Comparison of ENCODE assay signal across 17 cellular contexts in the genomic region with DNA sequence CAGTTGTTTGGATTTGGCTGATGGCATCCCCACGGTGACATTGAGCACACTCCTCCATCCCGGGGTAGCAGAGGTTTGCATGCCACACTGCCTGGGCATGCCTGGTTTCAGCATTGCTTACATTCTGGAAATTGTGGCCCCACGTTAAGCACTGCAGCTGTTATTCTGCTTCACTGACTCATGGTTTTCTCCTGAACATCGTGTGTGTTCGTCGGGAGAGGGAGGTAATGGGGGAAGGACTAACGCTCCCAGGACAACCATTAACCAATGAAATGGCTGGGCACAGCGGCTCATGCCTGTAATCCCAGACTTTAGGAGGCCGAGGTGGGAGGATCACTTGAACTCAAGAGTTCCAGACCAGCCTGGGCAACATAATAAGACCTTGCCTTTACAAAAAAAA. TPM values are rescaled to one million over a fixed set of nuclear protein-coding genes. Genes with fewer than 3 reads are reported as not detected.
A peak's percentile ranks its signal among the peaks of the same experiment; 100 is the strongest.
DNase-seq lines count a peak whose midpoint lies in the region; ATAC-seq and TF ChIP-seq lines count a peak whose summit lies in the region.
"Had no signal": no experiment of that assay in that cellular context is flagged by ENCODE, and none has a peak within 500 bp of the region (broad histone marks: within the 10 kb centered on the region; RNA-seq: fewer than 3 reads in every experiment).

No MANE protein-coding gene starts in this region.

- TF ChIP-seq EP300 in SK-N-SH (IDR thresholded peaks at IDR 0.05; ENCODE audit: borderline replicate concordance in 1 of 2, low read depth in 1 of 2, low read length in 1 of 2) = no peak

- no peaks in the 10 kb centered on the region for H3K36me3 Mint-ChIP-seq in activated naive CD4-positive, alpha-beta T cell treated with anti-CD3 and anti-CD28 coated beads, Interleukin-2, amount 50 U/mL, for 72 hours
- H3K36me3 Mint-ChIP-seq: naive thymus-derived CD8-positive, alpha-beta T cell had no signal

- H3K4me1 ChIP-seq in SK-N-SH (ENCODE audit: control insufficient read depth in 1 of 2, insufficient read depth in 2 of 2, low read depth in 1 of 2, low read length in 1 of 2) = peaks cover 7 to 40% of the 10 kb centered on the region in 2 experiments; a peak in 3 of 4 replicates

- no peaks in the 10 kb centered on the region for H3K79me2 ChIP-seq in SK-N-SH (ENCODE audit: insufficient read depth)

- H4K20me1 ChIP-seq in SK-N-SH (ENCODE audit: insufficient read depth) = no peaks in the 10 kb centered on the region

- H3K9ac ChIP-seq in SK-N-SH = no peak overlapping the region

- H3K4me2 ChIP-seq in SK-N-SH = no peak overlapping the region

- ATAC-seq in GM21619 (IDR thresholded peaks at IDR 0.05; ENCODE audit: unreplicated experiment) = no peak
- no peak for ATAC-seq in activated naive CD4-positive, alpha-beta T cell treated with anti-CD3 and anti-CD28 coated beads, Interleukin-2, amount 50 U/mL, for 72 hours
- no peak for ATAC-seq in GM18519 (IDR thresholded peaks at IDR 0.05; ENCODE audit: low FRiP score, unreplicated experiment)
- ATAC-seq: heart right ventricle; left ventricle myocardium superior; naive thymus-derived CD8-positive, alpha-beta T cell had no signal

- H3K27ac Mint-ChIP-seq in activated naive CD4-positive, alpha-beta T cell treated with anti-CD3 and anti-CD28 coated beads, Interleukin-2, amount 50 U/mL, for 72 hours = no peak overlapping the region
- H3K27ac Mint-ChIP-seq: endodermal cell; naive thymus-derived CD8-positive, alpha-beta T cell had no signal

- DNase-seq in AG08395 (ENCODE audit: low spot score) (peak; percentile 39), LHCN-M2 (ENCODE audit: low read depth) (peak; percentile 99), brain microvascular endothelial cell (peak; percentile 72), kidney glomerular epithelial cell (lab: John Stamatoyannopoulos, UW) (peak; percentile 73), SK-N-SH (no peak)
- no peak for DNase-seq in activated naive CD4-positive, alpha-beta T cell treated with anti-CD3 and anti-CD28 coated beads, Interleukin-2, amount 50 U/mL, for 72 hours (ENCODE audit: low spot score in 2 of 2)
- DNase-seq: activated CD8-positive, alpha-beta memory T cell treated with anti-CD3 and anti-CD28 coated beads for 24 hours; DND-41; endodermal cell; heart right ventricle; left ventricle myocardium superior; naive thymus-derived CD8-positive, alpha-beta T cell; NCI-H1092 treated with DMSO at 0.1 percent for 48 hours; NCI-H226 had no signal

- TF ChIP-seq RAD21 in SK-N-SH (IDR thresholded peaks at IDR 0.05; ENCODE audit: low read length) = no peak

- H3F3A ChIP-seq in SK-N-SH (replicated peaks; ENCODE audit: insufficient read depth) = peaks cover 25% of the 10 kb centered on the region

- in situ Hi-C loops in brain microvascular endothelial cell (cut with HindIII; ENCODE audit: low pct_ligation_motif_present, low sequenced_read_pairs) = no loop called here

- 87% methylated on average over 9 of the region's 9 CpGs for WGBS in SK-N-SH (ENCODE audit: low lambda C conversion rate)

- no peak overlapping the region for H3K4me3 ChIP-seq in brain microvascular endothelial cell (ENCODE audit: low read depth, low read length)
- no peak overlapping the region for H3K4me3 ChIP-seq in SK-N-SH (ENCODE audit: low read depth in 2 of 2, low read length in 1 of 2)
- H3K4me3 ChIP-seq: cardiac muscle cell, heart right ventricle had no signal

- H3K36me3 ChIP-seq in brain microvascular endothelial cell (replicated peaks) = no peaks in the 10 kb centered on the region
- H3K36me3 ChIP-seq in SK-N-SH (replicated peaks in 1 of 2; ENCODE audit: control insufficient read depth in 1 of 2, insufficient read depth in 2 of 2, low read length in 1 of 2) = no peaks in the 10 kb centered on the region
- H3K36me3 ChIP-seq: cardiac muscle cell, heart right ventricle had no signal

- no peaks in the 10 kb centered on the region for H3K9me3 Mint-ChIP-seq in activated naive CD4-positive, alpha-beta T cell treated with anti-CD3 and anti-CD28 coated beads, Interleukin-2, amount 50 U/mL, for 72 hours
- H3K9me3 Mint-ChIP-seq: endodermal cell; naive thymus-derived CD8-positive, alpha-beta T cell had no signal

- H3K9me3 ChIP-seq in SK-N-SH = no peaks in the 10 kb centered on the region
- H3K9me3 ChIP-seq: heart right ventricle had no signal

- H3K9me2 ChIP-seq in SK-N-SH = no peaks in the 10 kb centered on the region

- no peaks in the 10 kb centered on the region for H3K27me3 ChIP-seq in brain microvascular endothelial cell (replicated peaks)
- no peaks in the 10 kb centered on the region for H3K27me3 ChIP-seq in SK-N-SH (ENCODE audit: insufficient read depth)
- H3K27me3 ChIP-seq: cardiac muscle cell, heart right ventricle had no signal

- H3K27ac ChIP-seq in brain microvascular endothelial cell (peak overlapping the region; percentile 13), SK-N-SH (ENCODE audit: low read depth in 2 of 2, low read length in 1 of 2) (no peak overlapping the region)
- H3K27ac ChIP-seq: cardiac muscle cell, heart right ventricle had no signal

- H2AFZ ChIP-seq in SK-N-SH (ENCODE audit: low read depth) = no peak overlapping the region

- CTCF ChIA-PET in SK-N-SH (lab: Yijun Ruan, JAX) = no interaction called here

- TF ChIP-seq CTCF in brain microvascular endothelial cell (IDR thresholded peaks at IDR 0.05; ENCODE audit: low read depth, low read length, missing control alignments) = no peak
- no peak for TF ChIP-seq CTCF in SK-N-SH (IDR thresholded peaks at IDR 0.05)

- POLR2A ChIA-PET in SK-N-SH (lab: Yijun Ruan, JAX) = interaction anchor here (2.4 kb wide), 1 partner anchor 29 kb away, joined by 8 read pairs; a partner anchor contains a TSS

TF ChIP-seq in SK-N-SH, 30 proteins besides CTCF, POLR2A, EP300 and RAD21:
- TF ChIP-seq, protein P1, sequence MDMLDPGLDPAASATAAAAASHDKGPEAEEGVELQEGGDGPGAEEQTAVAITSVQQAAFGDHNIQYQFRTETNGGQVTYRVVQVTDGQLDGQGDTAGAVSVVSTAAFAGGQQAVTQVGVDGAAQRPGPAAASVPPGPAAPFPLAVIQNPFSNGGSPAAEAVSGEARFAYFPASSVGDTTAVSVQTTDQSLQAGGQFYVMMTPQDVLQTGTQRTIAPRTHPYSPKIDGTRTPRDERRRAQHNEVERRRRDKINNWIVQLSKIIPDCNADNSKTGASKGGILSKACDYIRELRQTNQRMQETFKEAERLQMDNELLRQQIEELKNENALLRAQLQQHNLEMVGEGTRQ (IDR thresholded peaks at IDR 0.05; ENCODE audit: borderline replicate concordance, low read depth, low read length) = no peak
- TF ChIP-seq GATA2 (CRISPR knock-in tag; IDR thresholded peaks at IDR 0.05) (no peak), EZH2phosphoT487 (IDR thresholded peaks at IDR 0.05; ENCODE audit: borderline replicate concordance, low read depth) (no peak), FOSL2 (IDR thresholded peaks at IDR 0.05; ENCODE audit: borderline replicate concordance, low read depth) (no peak), ELF1 (IDR thresholded peaks at IDR 0.05) (no peak), RCOR1 (IDR thresholded peaks at IDR 0.05; ENCODE audit: low read length) (no peak), FOXJ3 (CRISPR knock-in tag; IDR thresholded peaks at IDR 0.05) (no peak)
- TF ChIP-seq, protein P2, sequence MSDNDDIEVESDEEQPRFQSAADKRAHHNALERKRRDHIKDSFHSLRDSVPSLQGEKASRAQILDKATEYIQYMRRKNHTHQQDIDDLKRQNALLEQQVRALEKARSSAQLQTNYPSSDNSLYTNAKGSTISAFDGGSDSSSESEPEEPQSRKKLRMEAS (IDR thresholded peaks at IDR 0.05; ENCODE audit: low read depth) = no peak
- TF ChIP-seq, protein P3, sequence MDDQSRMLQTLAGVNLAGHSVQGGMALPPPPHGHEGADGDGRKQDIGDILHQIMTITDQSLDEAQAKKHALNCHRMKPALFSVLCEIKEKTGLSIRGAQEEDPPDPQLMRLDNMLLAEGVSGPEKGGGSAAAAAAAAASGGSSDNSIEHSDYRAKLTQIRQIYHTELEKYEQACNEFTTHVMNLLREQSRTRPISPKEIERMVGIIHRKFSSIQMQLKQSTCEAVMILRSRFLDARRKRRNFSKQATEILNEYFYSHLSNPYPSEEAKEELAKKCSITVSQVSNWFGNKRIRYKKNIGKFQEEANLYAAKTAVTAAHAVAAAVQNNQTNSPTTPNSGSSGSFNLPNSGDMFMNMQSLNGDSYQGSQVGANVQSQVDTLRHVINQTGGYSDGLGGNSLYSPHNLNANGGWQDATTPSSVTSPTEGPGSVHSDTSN (IDR thresholded peaks at IDR 0.05) = no peak
- TF ChIP-seq, protein P4, sequence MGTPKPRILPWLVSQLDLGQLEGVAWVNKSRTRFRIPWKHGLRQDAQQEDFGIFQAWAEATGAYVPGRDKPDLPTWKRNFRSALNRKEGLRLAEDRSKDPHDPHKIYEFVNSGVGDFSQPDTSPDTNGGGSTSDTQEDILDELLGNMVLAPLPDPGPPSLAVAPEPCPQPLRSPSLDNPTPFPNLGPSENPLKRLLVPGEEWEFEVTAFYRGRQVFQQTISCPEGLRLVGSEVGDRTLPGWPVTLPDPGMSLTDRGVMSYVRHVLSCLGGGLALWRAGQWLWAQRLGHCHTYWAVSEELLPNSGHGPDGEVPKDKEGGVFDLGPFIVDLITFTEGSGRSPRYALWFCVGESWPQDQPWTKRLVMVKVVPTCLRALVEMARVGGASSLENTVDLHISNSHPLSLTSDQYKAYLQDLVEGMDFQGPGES (IDR thresholded peaks at IDR 0.05; ENCODE audit: low read depth, low read length) = no peak

RNA-seq across cellular contexts. Expression of a gene that starts 28.2 kb away (rescaled TPM):
- 451 and 455 TPM in 2 replicates for total RNA-seq in LHCN-M2 (2014; rRNA removed)
- polyA plus RNA-seq in LHCN-M2 (2012) = 324 TPM
- 100 to 1,000 TPM; 225 to 256 TPM for total RNA-seq in activated naive CD4-positive, alpha-beta T cell treated with anti-CD3 and anti-CD28 coated beads, Interleukin-2, amount 50 U/mL, for 72 hours
- polyA plus RNA-seq in SK-N-SH (2012; rRNA removed) = 235 and 240 TPM in 2 replicates
- 327 and 349 TPM in 2 replicates for polyA plus RNA-seq in SK-N-SH (2012; cell fraction: cytosol; rRNA removed)
- 114 and 122 TPM in 2 replicates for polyA plus RNA-seq in SK-N-SH (2012; cell fraction: nucleus; rRNA removed)

Comparison
In these comparisons a context has a peak if more than half of its experiments do, and no peak if none do; other contexts are left out.
1. DNase-seq: peak in AG08395 (single experiment), LHCN-M2 (single experiment), brain microvascular endothelial cell (single experiment) and kidney glomerular epithelial cell (single experiment); none in activated naive CD4-positive, alpha-beta T cell treated with anti-CD3 and anti-CD28 coated beads, Interleukin-2, amount 50 U/mL, for 72 hours (0 of 2) and SK-N-SH (single experiment).